20 cellular contexts compared by ENCODE assay signal in the genomic region with DNA sequence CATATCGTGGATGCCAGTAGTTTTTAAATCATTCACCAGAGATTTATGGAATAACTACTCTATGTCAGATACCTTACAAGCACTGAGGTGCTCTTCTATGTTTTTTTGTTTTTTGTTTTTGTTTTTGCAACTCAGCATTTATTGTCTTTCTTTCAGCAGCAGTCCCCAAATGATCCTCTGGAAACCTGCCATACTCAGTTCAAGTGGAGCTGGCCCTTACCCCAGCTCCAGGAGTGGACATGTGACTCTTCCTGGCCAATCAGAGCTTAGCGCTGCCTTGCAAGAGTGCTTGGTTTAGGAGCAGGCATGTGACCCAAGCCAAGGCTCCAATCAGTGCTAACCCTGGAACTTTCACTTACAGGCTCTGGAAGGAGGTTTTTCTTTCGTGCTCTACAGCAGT.
DNase-seq lines count a peak whose midpoint lies in the region; ATAC-seq and TF ChIP-seq lines count a peak whose summit lies in the region.
"Had no signal": no experiment of that assay in that cellular context is flagged by ENCODE, and none has a peak within 500 bp of the region (broad histone marks: within the 10 kb centered on the region; RNA-seq: fewer than 3 reads in every experiment).

No MANE protein-coding gene starts in this region.

- H3K27me3 Mint-ChIP-seq in neural progenitor cell (ENCODE audit: insufficient read depth, low read depth) = peaks cover 6% of the 10 kb centered on the region
- H3K27me3 Mint-ChIP-seq in activated T-helper 2 cell treated with anti-CD3 and anti-CD28 coated beads, Interferon-gamma antibody, Interleukin-2, Interleukin-4, amounts not matched to agents 10 μg/mL and 5 μg/mL and 100 μg/mL, durations not matched to agents 14 hours and 24 hours and 36 hours (ENCODE audit: low read depth) = no peaks in the 10 kb centered on the region

- H3K36me3 Mint-ChIP-seq in neural progenitor cell = no peaks in the 10 kb centered on the region
- no peaks in the 10 kb centered on the region for H3K36me3 Mint-ChIP-seq in activated T-helper 2 cell treated with anti-CD3 and anti-CD28 coated beads, Interferon-gamma antibody, Interleukin-2, Interleukin-4, amounts not matched to agents 10 μg/mL and 5 μg/mL and 100 μg/mL, durations not matched to agents 14 hours and 24 hours and 36 hours (ENCODE audit: low read depth)

- no peak overlapping the region for H3K4me3 Mint-ChIP-seq in neural progenitor cell
- H3K4me3 Mint-ChIP-seq in activated T-helper 2 cell treated with anti-CD3 and anti-CD28 coated beads, Interferon-gamma antibody, Interleukin-2, Interleukin-4, amounts not matched to agents 10 μg/mL and 5 μg/mL and 100 μg/mL, durations not matched to agents 14 hours and 24 hours and 36 hours (ENCODE audit: low read depth) = no peak overlapping the region
- H3K4me3 Mint-ChIP-seq: activated CD4-positive, alpha-beta T cell treated with anti-CD3 and anti-CD28 coated beads, Interleukin-2, amount 10 ng/mL, durations not matched to agents 7 days and 5 days; central memory CD8-positive, alpha-beta T cell; HFFc6 had no signal

- H3K9ac ChIP-seq in neural progenitor cell = no peak overlapping the region

- 72 to 81% methylated on average over 3 of the region's 3 CpGs for WGBS in heart right ventricle, 2 donors
- 92% methylated on average over 3 of the region's 3 CpGs for WGBS in hepatocyte (ENCODE audit: low lambda C conversion rate, missing lambda C conversion rate)

- peak; percentile 16 for DNase-seq in NCI-H82 (lab: John Stamatoyannopoulos, UW)
- DNase-seq in NCI-H82 treated with DMSO at 0.1 percent for 48 hours (lab: John Stamatoyannopoulos, UW; ENCODE audit: unreplicated experiment) = no peak
- peak; percentile 12 for DNase-seq in NCI-H510A (lab: John Stamatoyannopoulos, UW)
- peak; percentile 35 to 68 for DNase-seq in heart right ventricle
- peak; percentile 22 for DNase-seq in putamen (ENCODE audit: low spot score)
- no peak for DNase-seq in neural progenitor cell (ENCODE audit: low spot score)
- DNase-seq in hepatocyte (ENCODE audit: low spot score) = no peak
- DNase-seq in activated T-helper 2 cell treated with anti-CD3 and anti-CD28 coated beads, Interferon-gamma antibody, Interleukin-2, Interleukin-4, amounts not matched to agents 10 μg/mL and 5 μg/mL and 100 μg/mL, durations not matched to agents 14 hours and 24 hours and 36 hours (ENCODE audit: low spot score) = no peak
- DNase-seq: activated CD4-positive, alpha-beta T cell treated with anti-CD3 and anti-CD28 coated beads, Interleukin-2, amount 10 ng/mL, durations not matched to agents 7 days and 5 days; activated CD8-positive, alpha-beta memory T cell treated with anti-CD3 and anti-CD28 coated beads, Interleukin-2, amount 50 U/mL, for 48 hours; activated naive CD4-positive, alpha-beta T cell treated with Interleukin-2 at 50 U/mL for 16 hours; effector CD4-positive, alpha-beta T cell; HFFc6; kidney glomerular epithelial cell; NCI-H187; psoas muscle; stimulated activated CD4-positive, alpha-beta T cell treated with anti-CD3 and anti-CD28 coated beads, Interleukin-12 subunit alpha, Interleukin-12 subunit beta, amount 100 ng/mL, for 4 hours had no signal

- no peaks in the 10 kb centered on the region for H3F3A ChIP-seq in neural progenitor cell (ENCODE audit: low read depth)

- H3K4me2 ChIP-seq in neural progenitor cell (no peak overlapping the region), hepatocyte (no peak overlapping the region)

- peak; percentile 74 to 93 (median 90) for ATAC-seq in heart right ventricle
- ATAC-seq: psoas muscle had no signal

- no peaks in the 10 kb centered on the region for H3K9me3 Mint-ChIP-seq in neural progenitor cell
- no peaks in the 10 kb centered on the region for H3K9me3 Mint-ChIP-seq in activated T-helper 2 cell treated with anti-CD3 and anti-CD28 coated beads, Interferon-gamma antibody, Interleukin-2, Interleukin-4, amounts not matched to agents 10 μg/mL and 5 μg/mL and 100 μg/mL, durations not matched to agents 14 hours and 24 hours and 36 hours
- H3K9me3 Mint-ChIP-seq: activated CD4-positive, alpha-beta T cell treated with anti-CD3 and anti-CD28 coated beads, Interleukin-2, amount 10 ng/mL, durations not matched to agents 7 days and 5 days; central memory CD8-positive, alpha-beta T cell; HFFc6 had no signal

- H2AFZ ChIP-seq in neural progenitor cell (replicated peaks) (no peak overlapping the region), hepatocyte (no peak overlapping the region)

- peaks cover 26% of the 10 kb centered on the region for H3K4me1 Mint-ChIP-seq in neural progenitor cell
- no peaks in the 10 kb centered on the region for H3K4me1 Mint-ChIP-seq in activated T-helper 2 cell treated with anti-CD3 and anti-CD28 coated beads, Interferon-gamma antibody, Interleukin-2, Interleukin-4, amounts not matched to agents 10 μg/mL and 5 μg/mL and 100 μg/mL, durations not matched to agents 14 hours and 24 hours and 36 hours (ENCODE audit: low read depth)
- H3K4me1 Mint-ChIP-seq: activated CD4-positive, alpha-beta T cell treated with anti-CD3 and anti-CD28 coated beads, Interleukin-2, amount 10 ng/mL, durations not matched to agents 7 days and 5 days; central memory CD8-positive, alpha-beta T cell had no signal

- no peak overlapping the region for H3K27ac Mint-ChIP-seq in neural progenitor cell
- no peak overlapping the region for H3K27ac Mint-ChIP-seq in activated T-helper 2 cell treated with anti-CD3 and anti-CD28 coated beads, Interferon-gamma antibody, Interleukin-2, Interleukin-4, amounts not matched to agents 10 μg/mL and 5 μg/mL and 100 μg/mL, durations not matched to agents 14 hours and 24 hours and 36 hours
- H3K27ac Mint-ChIP-seq: activated CD4-positive, alpha-beta T cell treated with anti-CD3 and anti-CD28 coated beads, Interleukin-2, amount 10 ng/mL, durations not matched to agents 7 days and 5 days; HFFc6 had no signal

- H3K9me2 ChIP-seq in hepatocyte (replicated peaks; ENCODE audit: insufficient read depth) = no peaks in the 10 kb centered on the region

- intact Hi-C loops in heart right ventricle (cut with DNase I) = no loop called here
- intact Hi-C loops in activated T-helper 2 cell treated with anti-CD3 and anti-CD28 coated beads, Interferon-gamma antibody, Interleukin-2, Interleukin-4, amounts not matched to agents 10 μg/mL and 5 μg/mL and 100 μg/mL, durations not matched to agents 14 hours and 24 hours and 36 hours (cut with micrococcal nuclease) = loop anchor here (1.0 kb wide), 1 partner anchor 18 kb away; no protein-coding TSS in a partner anchor

- H3K4me3 ChIP-seq in heart right ventricle (no peak overlapping the region), neural progenitor cell (no peak overlapping the region), hepatocyte (no peak overlapping the region)
- H3K4me3 ChIP-seq: esophagus muscularis mucosa, psoas muscle had no signal

- no peaks in the 10 kb centered on the region for H3K79me2 ChIP-seq in neural progenitor cell (ENCODE audit: low read depth)
- no peaks in the 10 kb centered on the region for H3K79me2 ChIP-seq in hepatocyte

- H3K9me3 ChIP-seq in heart right ventricle (no peaks in the 10 kb centered on the region), neural progenitor cell (ENCODE audit: low read depth) (no peaks in the 10 kb centered on the region), hepatocyte (ENCODE audit: low read depth) (no peaks in the 10 kb centered on the region)
- H3K9me3 ChIP-seq: esophagus muscularis mucosa, psoas muscle had no signal

- H4K20me1 ChIP-seq in neural progenitor cell (ENCODE audit: low read depth) = no peaks in the 10 kb centered on the region
- no peaks in the 10 kb centered on the region for H4K20me1 ChIP-seq in hepatocyte (ENCODE audit: insufficient read depth, poor library complexity, severe bottlenecking)

- H3K27ac ChIP-seq in heart right ventricle (peak overlapping the region in 2 of 10 donors; percentile 22 to 31), neural progenitor cell (no peak overlapping the region), hepatocyte (no peak overlapping the region)
- H3K27ac ChIP-seq: C4-2B, esophagus muscularis mucosa, psoas muscle had no signal

- TF ChIP-seq CTCF in heart right ventricle (IDR thresholded peaks at IDR 0.05) = no peak
- no peak for TF ChIP-seq CTCF in neural progenitor cell (IDR thresholded peaks at IDR 0.05)
- TF ChIP-seq CTCF in hepatocyte (IDR thresholded peaks at IDR 0.05; ENCODE audit: poor library complexity) = no peak

- H3K4me1 ChIP-seq in heart right ventricle = peaks cover 0 to 14% (median 4%) of the 10 kb centered on the region in 9 donors
- no peaks in the 10 kb centered on the region for H3K4me1 ChIP-seq in neural progenitor cell
- H3K4me1 ChIP-seq in hepatocyte (ENCODE audit: insufficient read depth) = no peaks in the 10 kb centered on the region

- no peaks in the 10 kb centered on the region for H3K36me3 ChIP-seq in heart right ventricle
- no peaks in the 10 kb centered on the region for H3K36me3 ChIP-seq in neural progenitor cell
- H3K36me3 ChIP-seq in hepatocyte (replicated peaks; ENCODE audit: insufficient read depth, low read depth) = no peaks in the 10 kb centered on the region
- H3K36me3 ChIP-seq: esophagus muscularis mucosa had no signal

- no peaks in the 10 kb centered on the region for H3K27me3 ChIP-seq in heart right ventricle
- no peaks in the 10 kb centered on the region for H3K27me3 ChIP-seq in neural progenitor cell
- H3K27me3 ChIP-seq in hepatocyte = no peaks in the 10 kb centered on the region
- H3K27me3 ChIP-seq: esophagus muscularis mucosa had no signal

Comparison
In these comparisons a context has a peak if more than half of its experiments do, and no peak if none do; other contexts are left out.
1. DNase-seq: peak in NCI-H82 (single experiment), NCI-H510A (single experiment), heart right ventricle (2 of 2) and putamen (single experiment); none in NCI-H82 treated with DMSO at 0.1 percent for 48 hours (single experiment), neural progenitor cell (single experiment), hepatocyte (single experiment) and activated T-helper 2 cell treated with anti-CD3 and anti-CD28 coated beads, Interferon-gamma antibody, Interleukin-2, Interleukin-4, amounts not matched to agents 10 μg/mL and 5 μg/mL and 100 μg/mL, durations not matched to agents 14 hours and 24 hours and 36 hours (single experiment).